ENCODE assay signal across 17 cellular contexts in genomic region chr6:134840086-134840485, GRCh38.
A peak's percentile ranks its signal among the peaks of the same experiment; 100 is the strongest.
DNase-seq lines count a peak whose midpoint lies in the region; ATAC-seq lines count a peak whose summit lies in the region.
"Had no signal": no experiment of that assay in that cellular context is flagged by ENCODE, and none has a peak within 500 bp of the region (broad histone marks: within the 10 kb centered on the region; RNA-seq: fewer than 3 reads in every experiment).

No MANE protein-coding gene starts in this region.

- H3K27ac Mint-ChIP-seq in activated CD4-positive, alpha-beta T cell treated with anti-CD3 and anti-CD28 coated beads, Interleukin-2, amount 10 ng/mL, durations not matched to agents 24 days and 14 days = no peak overlapping the region
- H3K27ac Mint-ChIP-seq: activated naive CD4-positive, alpha-beta T cell treated with anti-CD3 and anti-CD28 coated beads, Interleukin-2, amount 50 U/mL, for 24 hours; HFFc6; nephron progenitor cell; T-helper 1 cell treated with Interleukin-12 subunit alpha and Interleukin-12 subunit beta and Interleukin-4 antibody, amounts not matched to agents 30 μg/mL and 1 μg/mL, for 36 hours had no signal

- no peaks in the 10 kb centered on the region for H3K36me3 Mint-ChIP-seq in activated CD4-positive, alpha-beta T cell treated with anti-CD3 and anti-CD28 coated beads, Interleukin-2, amount 10 ng/mL, durations not matched to agents 24 days and 14 days (ENCODE audit: low read depth)
- H3K36me3 Mint-ChIP-seq: activated naive CD4-positive, alpha-beta T cell treated with anti-CD3 and anti-CD28 coated beads, Interleukin-2, amount 50 U/mL, for 24 hours had no signal

- no peaks in the 10 kb centered on the region for H3K4me1 Mint-ChIP-seq in activated CD4-positive, alpha-beta T cell treated with anti-CD3 and anti-CD28 coated beads, Interleukin-2, amount 10 ng/mL, durations not matched to agents 24 days and 14 days
- H3K4me1 Mint-ChIP-seq: activated naive CD4-positive, alpha-beta T cell treated with anti-CD3 and anti-CD28 coated beads, Interleukin-2, amount 50 U/mL, for 24 hours had no signal

- peak; percentile 48 for ATAC-seq in GM19324 (IDR thresholded peaks at IDR 0.05; ENCODE audit: low FRiP score, unreplicated experiment)
- ATAC-seq in HG02798 (IDR thresholded peaks at IDR 0.05; ENCODE audit: poor library complexity, unreplicated experiment) = peak; percentile 40
- ATAC-seq in HG03571 (IDR thresholded peaks at IDR 0.05; ENCODE audit: unreplicated experiment) = peak; percentile 97
- ATAC-seq in GM19351 (IDR thresholded peaks at IDR 0.05; ENCODE audit: unreplicated experiment) = no peak

- no peak overlapping the region for H3K4me3 Mint-ChIP-seq in activated CD4-positive, alpha-beta T cell treated with anti-CD3 and anti-CD28 coated beads, Interleukin-2, amount 10 ng/mL, durations not matched to agents 24 days and 14 days
- H3K4me3 Mint-ChIP-seq: activated naive CD4-positive, alpha-beta T cell treated with anti-CD3 and anti-CD28 coated beads, Interleukin-2, amount 50 U/mL, for 24 hours; HFFc6; nephron progenitor cell; T-helper 1 cell treated with Interleukin-12 subunit alpha and Interleukin-12 subunit beta and Interleukin-4 antibody, amounts not matched to agents 30 μg/mL and 1 μg/mL, for 36 hours had no signal

- no peak for DNase-seq in OCI-M1 (lab: John Stamatoyannopoulos, UW)
- no peak for DNase-seq in SKM-1 (lab: John Stamatoyannopoulos, UW; ENCODE audit: unreplicated experiment)
- DNase-seq in activated CD4-positive, alpha-beta T cell treated with anti-CD3 and anti-CD28 coated beads, Interleukin-2, amount 10 ng/mL, durations not matched to agents 24 days and 14 days = no peak
- DNase-seq: activated CD4-positive, CD25-positive, alpha-beta regulatory T cell treated with anti-CD3 and anti-CD28 coated beads, Interleukin-2, amount 50 U/mL, for 72 hours; brain microvascular endothelial cell; effector CD4-positive, alpha-beta T cell; EL; HFFc6; NCI-H524; nephron progenitor cell; tibial artery had no signal

- H3K27me3 Mint-ChIP-seq in activated CD4-positive, alpha-beta T cell treated with anti-CD3 and anti-CD28 coated beads, Interleukin-2, amount 10 ng/mL, durations not matched to agents 24 days and 14 days = peaks cover 20% of the 10 kb centered on the region
- H3K27me3 Mint-ChIP-seq: activated naive CD4-positive, alpha-beta T cell treated with anti-CD3 and anti-CD28 coated beads, Interleukin-2, amount 50 U/mL, for 24 hours had no signal

- intact Hi-C loops in activated CD4-positive, alpha-beta T cell treated with anti-CD3 and anti-CD28 coated beads, Interleukin-2, amount 10 ng/mL, durations not matched to agents 24 days and 14 days (cut with micrococcal nuclease) = no loop called here

- H3K9me3 Mint-ChIP-seq in activated CD4-positive, alpha-beta T cell treated with anti-CD3 and anti-CD28 coated beads, Interleukin-2, amount 10 ng/mL, durations not matched to agents 24 days and 14 days = no peaks in the 10 kb centered on the region
- H3K9me3 Mint-ChIP-seq: activated naive CD4-positive, alpha-beta T cell treated with anti-CD3 and anti-CD28 coated beads, Interleukin-2, amount 50 U/mL, for 24 hours; HFFc6; nephron progenitor cell; T-helper 1 cell treated with Interleukin-12 subunit alpha and Interleukin-12 subunit beta and Interleukin-4 antibody, amounts not matched to agents 30 μg/mL and 1 μg/mL, for 36 hours had no signal
